In genomic region chr1:41662656-41663437, GRCh38 we compare ENCODE assay signal across 2 cellular contexts.
TF ChIP-seq lines count a peak whose summit lies in the region.

No MANE protein-coding gene starts in this region.

TF ChIP-seq in liver, 16 proteins besides CTCF, POLR2A, EP300 and RAD21 (continued from another document):
- TF ChIP-seq, protein P1, sequence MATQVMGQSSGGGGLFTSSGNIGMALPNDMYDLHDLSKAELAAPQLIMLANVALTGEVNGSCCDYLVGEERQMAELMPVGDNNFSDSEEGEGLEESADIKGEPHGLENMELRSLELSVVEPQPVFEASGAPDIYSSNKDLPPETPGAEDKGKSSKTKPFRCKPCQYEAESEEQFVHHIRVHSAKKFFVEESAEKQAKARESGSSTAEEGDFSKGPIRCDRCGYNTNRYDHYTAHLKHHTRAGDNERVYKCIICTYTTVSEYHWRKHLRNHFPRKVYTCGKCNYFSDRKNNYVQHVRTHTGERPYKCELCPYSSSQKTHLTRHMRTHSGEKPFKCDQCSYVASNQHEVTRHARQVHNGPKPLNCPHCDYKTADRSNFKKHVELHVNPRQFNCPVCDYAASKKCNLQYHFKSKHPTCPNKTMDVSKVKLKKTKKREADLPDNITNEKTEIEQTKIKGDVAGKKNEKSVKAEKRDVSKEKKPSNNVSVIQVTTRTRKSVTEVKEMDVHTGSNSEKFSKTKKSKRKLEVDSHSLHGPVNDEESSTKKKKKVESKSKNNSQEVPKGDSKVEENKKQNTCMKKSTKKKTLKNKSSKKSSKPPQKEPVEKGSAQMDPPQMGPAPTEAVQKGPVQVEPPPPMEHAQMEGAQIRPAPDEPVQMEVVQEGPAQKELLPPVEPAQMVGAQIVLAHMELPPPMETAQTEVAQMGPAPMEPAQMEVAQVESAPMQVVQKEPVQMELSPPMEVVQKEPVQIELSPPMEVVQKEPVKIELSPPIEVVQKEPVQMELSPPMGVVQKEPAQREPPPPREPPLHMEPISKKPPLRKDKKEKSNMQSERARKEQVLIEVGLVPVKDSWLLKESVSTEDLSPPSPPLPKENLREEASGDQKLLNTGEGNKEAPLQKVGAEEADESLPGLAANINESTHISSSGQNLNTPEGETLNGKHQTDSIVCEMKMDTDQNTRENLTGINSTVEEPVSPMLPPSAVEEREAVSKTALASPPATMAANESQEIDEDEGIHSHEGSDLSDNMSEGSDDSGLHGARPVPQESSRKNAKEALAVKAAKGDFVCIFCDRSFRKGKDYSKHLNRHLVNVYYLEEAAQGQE (IDR thresholded peaks at IDR 0.05), result no peak
- TF ChIP-seq NR2F2 (IDR thresholded peaks at IDR 0.05), result no peak
- TF ChIP-seq GABPA (IDR thresholded peaks at IDR 0.05 in 1 of 2, conservative IDR thresholded peaks at IDR 0.05 in 1 of 2), result no peak
- TF ChIP-seq, protein P2, sequence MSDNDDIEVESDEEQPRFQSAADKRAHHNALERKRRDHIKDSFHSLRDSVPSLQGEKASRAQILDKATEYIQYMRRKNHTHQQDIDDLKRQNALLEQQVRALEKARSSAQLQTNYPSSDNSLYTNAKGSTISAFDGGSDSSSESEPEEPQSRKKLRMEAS (IDR thresholded peaks at IDR 0.05), result no peak
- TF ChIP-seq RXRA (IDR thresholded peaks at IDR 0.05), result no peak
- TF ChIP-seq JUND (IDR thresholded peaks at IDR 0.05), result no peak
- no peak for TF ChIP-seq FOXA2 (IDR thresholded peaks at IDR 0.05)
- no peak for TF ChIP-seq YY1 (IDR thresholded peaks at IDR 0.05)
- no peak for TF ChIP-seq ATF3 (IDR thresholded peaks at IDR 0.05)
- no peak for TF ChIP-seq HNF4G (IDR thresholded peaks at IDR 0.05)
- TF ChIP-seq TAF1 (conservative IDR thresholded peaks at IDR 0.05), result no peak
- TF ChIP-seq SP1 (IDR thresholded peaks at IDR 0.05), result no peak
- TF ChIP-seq EGR1 (IDR thresholded peaks at IDR 0.05; ENCODE audit: low read depth in 2 of 2), result no peak

TF ChIP-seq in HepG2, 621 proteins besides CTCF, POLR2A, EP300 and RAD21 (continued from another document):
- TF ChIP-seq ATM (IDR thresholded peaks at IDR 0.05; ENCODE audit: borderline replicate concordance) (no peak), PRDM15 (CRISPR knock-in tag; IDR thresholded peaks at IDR 0.05) (no peak), ARNT2 (CRISPR knock-in tag; IDR thresholded peaks at IDR 0.05; ENCODE audit: low read depth) (no peak)
TF ChIP-seq in HepG2: peak in this region for 0.
